Comparison of ENCODE assay signal across 22 cellular contexts in genomic region chr2:11932896-11933295, GRCh38.
"Had no signal": no experiment of that assay in that cellular context is flagged by ENCODE, and none has a peak within 500 bp of the region (broad histone marks: within the 10 kb centered on the region; RNA-seq: fewer than 3 reads in every experiment).

No MANE protein-coding gene starts in this region.

- H3K4me3 ChIP-seq: MG63, SJCRH30 had no signal

- H3K27ac ChIP-seq: SJCRH30 had no signal

- H3K36me3 ChIP-seq: MG63, SJCRH30 had no signal

- FAIRE-seq: RCC 7860 had no signal

- H3K27me3 Mint-ChIP-seq: IgD-negative memory B cell had no signal

- H3K27ac Mint-ChIP-seq: IgD-negative memory B cell had no signal

- DNase-seq: KBM-7, MG63, NCI-H1092, NCI-H1105 treated with DMSO at 0.1 percent for 48 hours, NCI-H1417 treated with DMSO at 0.1 percent for 48 hours, NCI-H146, NCI-H1694 treated with DMSO at 0.1 percent for 48 hours, NCI-H1930, NCI-H2081, NCI-H2107, NCI-H2171, NCI-H226, NCI-H446, NCI-H510A, NCI-H524 treated with DMSO at 0.1 percent for 48 hours, NCI-H69, NCI-H774, RPMI8226 had no signal

- H3K27me3 ChIP-seq: MG63, SJCRH30 had no signal

- ATAC-seq: SK-N-SH treated with all-trans-retinoic acid at 6 μM for 48 hours had no signal

- H3K4me1 ChIP-seq: SJCRH30 had no signal

- H3K9me3 ChIP-seq: MG63, SJCRH30 had no signal
